In the genomic region with DNA sequence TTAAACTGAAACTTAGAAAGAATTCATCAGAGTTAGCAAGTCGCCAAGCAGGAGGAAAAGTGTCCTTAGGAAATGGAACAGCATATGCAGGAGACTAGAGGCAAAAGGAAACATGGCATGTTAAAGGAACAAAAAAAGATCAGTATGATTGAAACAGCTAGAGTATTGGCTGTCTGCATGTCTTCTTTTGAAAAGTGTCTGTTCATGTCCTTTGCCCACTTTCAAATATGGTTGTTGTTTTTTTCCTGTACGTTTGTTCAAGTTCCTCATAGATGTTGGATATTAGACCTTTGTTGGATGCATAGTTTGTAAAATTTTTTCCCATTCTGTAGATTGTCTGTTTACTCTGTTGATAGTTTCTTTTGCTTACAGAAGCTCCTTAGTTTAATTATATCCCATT, we compare ENCODE assay signal across 29 cellular contexts.
A peak's percentile ranks its signal among the peaks of the same experiment; 100 is the strongest.
DNase-seq lines count a peak whose midpoint lies in the region; ATAC-seq and FAIRE-seq lines count a peak whose summit lies in the region.
"Had no signal": no experiment of that assay in that cellular context is flagged by ENCODE, and none has a peak within 500 bp of the region (broad histone marks: within the 10 kb centered on the region; RNA-seq: fewer than 3 reads in every experiment).

No MANE protein-coding gene starts in this region.

- DNase-seq in activated CD4-positive, alpha-beta T cell treated with anti-CD3 and anti-CD28 coated beads for 36 hours, result no peak
- no peak for DNase-seq in activated CD4-positive, alpha-beta T cell treated with anti-CD3 and anti-CD28 coated beads, Interleukin-2, amount 50 U/mL, for 1 hour
- DNase-seq in head of caudate nucleus, result no peak
- DNase-seq: 8988T; ACHN; AML-193; BE2C; C1 segment of cervical spinal cord; Caco-2; Calu3; CD4-positive, alpha-beta memory T cell; CD4-positive, alpha-beta T cell; CD4-positive, CD25-positive, alpha-beta regulatory T cell; CD8-positive, alpha-beta memory T cell; CD8-positive, alpha-beta T cell; COR-L47; DMS 273 treated with DMSO at 0.1 percent for 48 hours; DMS153; DMS53; DMS79; DMS79 treated with DMSO at 0.1 percent for 48 hours; DND-41; EL had no signal

- no peaks in the 10 kb centered on the region for H3K9me3 Mint-ChIP-seq in activated CD4-positive, alpha-beta T cell treated with anti-CD3 and anti-CD28 coated beads for 36 hours (ENCODE audit: low read depth)
- H3K9me3 Mint-ChIP-seq: CD4-positive, alpha-beta T cell had no signal

- H3K4me1 Mint-ChIP-seq in activated CD4-positive, alpha-beta T cell treated with anti-CD3 and anti-CD28 coated beads for 36 hours, result no peaks in the 10 kb centered on the region
- H3K4me1 Mint-ChIP-seq: B cell; CD14-positive monocyte; CD4-positive, alpha-beta memory T cell; CD4-positive, CD25-positive, alpha-beta regulatory T cell; CD8-positive, alpha-beta memory T cell had no signal

- CTCF ChIA-PET in activated CD4-positive, alpha-beta T cell treated with anti-CD3 and anti-CD28 coated beads for 36 hours (lab: Charles Lee), result interaction anchor here (0.7 kb wide), 1 partner anchor 803 kb away, joined by 3 read pairs; no protein-coding TSS in a partner anchor

- intact Hi-C loops in activated CD4-positive, alpha-beta T cell treated with anti-CD3 and anti-CD28 coated beads for 36 hours (cut with DNase I, micrococcal nuclease), result no loop called here
- intact Hi-C loops in head of caudate nucleus (cut with DNase I), result no loop called here

- H3K27ac Mint-ChIP-seq in activated CD4-positive, alpha-beta T cell treated with anti-CD3 and anti-CD28 coated beads for 36 hours, result peak overlapping the region; percentile 39
- H3K27ac Mint-ChIP-seq: B cell; CD14-positive monocyte; CD4-positive, alpha-beta memory T cell; CD4-positive, alpha-beta T cell; CD4-positive, CD25-positive, alpha-beta regulatory T cell; CD8-positive, alpha-beta memory T cell; CD8-positive, alpha-beta T cell had no signal

- peaks cover 5% of the 10 kb centered on the region for H3K27me3 Mint-ChIP-seq in activated CD4-positive, alpha-beta T cell treated with anti-CD3 and anti-CD28 coated beads for 36 hours
- H3K27me3 Mint-ChIP-seq: B cell had no signal

- no peak for ATAC-seq in activated CD4-positive, alpha-beta T cell treated with anti-CD3 and anti-CD28 coated beads for 36 hours
- ATAC-seq: A549; CD8-positive, alpha-beta T cell had no signal

- H3K36me3 Mint-ChIP-seq in activated CD4-positive, alpha-beta T cell treated with anti-CD3 and anti-CD28 coated beads for 36 hours (ENCODE audit: low read depth), result no peaks in the 10 kb centered on the region
- H3K36me3 Mint-ChIP-seq: CD14-positive monocyte; CD4-positive, alpha-beta memory T cell; CD4-positive, CD25-positive, alpha-beta regulatory T cell; CD8-positive, alpha-beta T cell had no signal

- FAIRE-seq in G401.6 (lab: Jason Lieb, UNC), result peak; percentile 44
- FAIRE-seq: A204.1, A549, D721Med had no signal

- POLR2A ChIA-PET in activated CD4-positive, alpha-beta T cell treated with anti-CD3 and anti-CD28 coated beads for 36 hours (lab: Charles Lee), result no interaction called here

- H3K4me3 Mint-ChIP-seq in activated CD4-positive, alpha-beta T cell treated with anti-CD3 and anti-CD28 coated beads for 36 hours, result no peak overlapping the region
- H3K4me3 Mint-ChIP-seq: B cell; CD14-positive monocyte; CD4-positive, alpha-beta memory T cell; CD4-positive, alpha-beta T cell; CD4-positive, CD25-positive, alpha-beta regulatory T cell; CD8-positive, alpha-beta memory T cell; CD8-positive, alpha-beta T cell had no signal
